In genomic region chr19:10919352-10920287, GRCh38 we compare ENCODE assay signal across 24 cellular contexts. TPM values are rescaled to one million over a fixed set of nuclear protein-coding genes. Genes with fewer than 3 reads are reported as not detected.
DNase-seq lines count a peak whose midpoint lies in the region; ATAC-seq, FAIRE-seq and TF ChIP-seq lines count a peak whose summit lies in the region.
"Had no signal": no experiment of that assay in that cellular context is flagged by ENCODE, and none has a peak within 500 bp of the region (broad histone marks: within the 10 kb centered on the region; RNA-seq: fewer than 3 reads in every experiment).

No MANE protein-coding gene starts in this region.

- TF ChIP-seq RAD21 in H1 (IDR thresholded peaks at IDR 0.05 in 1 of 2, conservative IDR thresholded peaks at IDR 0.05 in 1 of 2; ENCODE audit: low read depth in 2 of 2, low read length in 2 of 2), result no peak

- H3K4ac ChIP-seq in H1 (replicated peaks; ENCODE audit: insufficient read length, low read depth, low read length), result no peak overlapping the region

- no peak overlapping the region for H2BK12ac ChIP-seq in H1 (ENCODE audit: low read depth, low read length)

- H2BK20ac ChIP-seq in H1 (ENCODE audit: low read length), result no peak overlapping the region

- H3K4me2 ChIP-seq in H1 (ENCODE audit: insufficient read depth in 1 of 2, low read depth in 2 of 2, low read length in 2 of 2), result no peak overlapping the region

- peak overlapping the region; percentile 51 for H4K8ac ChIP-seq in H1 (ENCODE audit: extremely low read depth, insufficient read depth, low read length)

- no peak overlapping the region for H3K56ac ChIP-seq in H1 (replicated peaks; ENCODE audit: insufficient read length, low read depth, low read length)

- no peak overlapping the region for H2BK15ac ChIP-seq in H1 (ENCODE audit: low read length)

- H3K27ac ChIP-seq in H1 (ENCODE audit: low read depth, low read length), result no peak overlapping the region
- peak overlapping the region; percentile 20 for H3K27ac ChIP-seq in skeletal muscle tissue (ENCODE audit: low read depth, low read length)
- H3K27ac ChIP-seq: C4-2B, tibial nerve had no signal

- H3K27me3 ChIP-seq in H1 (replicated peaks in 1 of 4; ENCODE audit: control insufficient read depth in 3 of 4, extremely low read depth in 1 of 4, insufficient read depth in 3 of 4, low read length in 3 of 4) (no peaks in the 10 kb centered on the region), skeletal muscle tissue (ENCODE audit: control insufficient read depth in 3 of 3, insufficient read depth in 3 of 3, low read length in 3 of 3) (no peaks in the 10 kb centered on the region)
- H3K27me3 ChIP-seq: MG63, tibial nerve had no signal

- H3K36me3 ChIP-seq in H1 (ENCODE audit: control insufficient read depth in 2 of 4, insufficient read depth in 4 of 4, low read length in 3 of 4) (peaks cover 5 to 51% (median 28%) of the 10 kb centered on the region in 4 experiments; a peak in 7 of 8 replicates), skeletal muscle tissue (ENCODE audit: control insufficient read depth in 3 of 3, insufficient read depth in 3 of 3, low read length in 3 of 3) (peaks cover 44 to 69% (median 59%) of the 10 kb centered on the region in 3 donors)

- H4K5ac ChIP-seq in H1 (ENCODE audit: insufficient read length, low read depth, low read length), result no peak overlapping the region

- TF ChIP-seq CTCF in H1 (IDR thresholded peaks at IDR 0.05; ENCODE audit: control extremely low read depth in 1 of 3, insufficient read depth in 1 of 3, low read depth in 1 of 3, low read length in 3 of 3), result no peak

- H3K9ac ChIP-seq in H1 (replicated peaks in 1 of 4; ENCODE audit: extremely low read depth in 1 of 4, low read depth in 3 of 4, low read length in 3 of 4) (no peak overlapping the region), skeletal muscle tissue (ENCODE audit: low read depth in 1 of 3, low read length in 3 of 3) (peak overlapping the region in 2 of 3 donors; percentile 45 to 68)

- H3K9me3 ChIP-seq in H1 (ENCODE audit: insufficient read depth in 2 of 2, low read depth in 1 of 2, low read length in 1 of 2) (no peaks in the 10 kb centered on the region), skeletal muscle tissue (ENCODE audit: control insufficient read depth in 3 of 3, low read length in 3 of 3) (no peaks in the 10 kb centered on the region)
- H3K9me3 ChIP-seq: MG63, tibial nerve had no signal

- WGBS in H1 (ENCODE audit: extremely low coverage in 1 of 2, insufficient coverage in 1 of 2, insufficient read length in 1 of 2, insufficient replicate concordance in 2 of 2, low coverage in 1 of 2, low lambda C conversion rate in 2 of 2, missing lambda C conversion rate in 1 of 2), 2 experiments, result 93% methylated on average over 23 of the region's 26 CpGs; no CpG with 5 or more reads in 1 of the 2 experiments

- H3K79me2 ChIP-seq in H1 (ENCODE audit: control insufficient read depth in 1 of 2, insufficient read depth in 2 of 2, low read length in 2 of 2), result no peaks in the 10 kb centered on the region

- H3K23ac ChIP-seq in H1 (ENCODE audit: insufficient read length), result no peak overlapping the region

- no peak for TF ChIP-seq POLR2A in H1 (IDR thresholded peaks at IDR 0.05; ENCODE audit: control extremely low read depth in 1 of 2, low read depth in 2 of 2, low read length in 2 of 2)

- no peak for FAIRE-seq in H1 (lab: Jason Lieb, UNC)
- FAIRE-seq: colon, endometrium, H54, keratinocyte had no signal

- no peak for TF ChIP-seq EP300 in H1 (IDR thresholded peaks at IDR 0.05; ENCODE audit: borderline replicate concordance in 1 of 2, low read depth in 2 of 2, low read length in 2 of 2)

- H4K20me1 ChIP-seq in H1 (replicated peaks in 1 of 2; ENCODE audit: control insufficient read depth in 1 of 2, insufficient read depth in 2 of 2, low read length in 2 of 2), result peaks cover 3 to 14% of the 10 kb centered on the region in 2 experiments

- H2AFZ ChIP-seq in H1 (ENCODE audit: low read length), result no peak overlapping the region

- peak; percentile 53 for DNase-seq in activated effector memory CD4-positive, alpha-beta T cell treated with anti-CD3 and anti-CD28 coated beads, Interleukin-2, amount 50 U/mL, for 16 hours
- no peak for DNase-seq in activated effector memory CD4-positive, alpha-beta T cell treated with Interleukin-2 at 50 U/mL for 16 hours
- peak; percentile 38 for DNase-seq in NCI-H2107 treated with DMSO at 0.1 percent for 48 hours (lab: John Stamatoyannopoulos, UW; ENCODE audit: unreplicated experiment)
- no peak for DNase-seq in H1 (ENCODE audit: low read depth in 1 of 2, low spot score in 2 of 2)
- DNase-seq in T-helper 1 cell, result no peak
- no peak for DNase-seq in activated CD4-positive, alpha-beta T cell treated with anti-CD3 and anti-CD28 coated beads for 1 hour
- DNase-seq: activated CD4-positive, alpha-beta T cell treated with anti-CD3 and anti-CD28 coated beads for 4 hours; activated CD8-positive, alpha-beta memory T cell treated with anti-CD3 and anti-CD28 coated beads, Interleukin-2, amount 50 U/mL, for 48 hours; activated naive CD4-positive, alpha-beta T cell treated with Interleukin-2 at 50 U/mL for 16 hours; aorta; DMS79 treated with DMSO at 0.1 percent for 48 hours; IMR-90; MG63; NCI-H1930; NCI-H748 treated with DMSO at 0.1 percent for 48 hours; stimulated activated CD4-positive, alpha-beta T cell treated with anti-CD3 and anti-CD28 coated beads, Interleukin-12 subunit alpha, Interleukin-12 subunit beta, amount 100 ng/mL, for 4 hours had no signal

- H3K23me2 ChIP-seq in H1 (ENCODE audit: low read depth, low read length), result no peaks in the 10 kb centered on the region

- ATAC-seq in HG02588 (IDR thresholded peaks at IDR 0.05; ENCODE audit: unreplicated experiment), result no peak

- no peak overlapping the region for H3K18ac ChIP-seq in H1 (ENCODE audit: extremely low read depth, low read length)

- no peak overlapping the region for H3K14ac ChIP-seq in H1 (ENCODE audit: insufficient read length)

- no peak overlapping the region for H2BK120ac ChIP-seq in H1 (replicated peaks; ENCODE audit: low read depth, low read length)

- H2AK5ac ChIP-seq in H1 (ENCODE audit: low read depth, low read length), result no peak overlapping the region

- no peaks in the 10 kb centered on the region for H3K4me1 ChIP-seq in H1 (replicated peaks in 1 of 4; ENCODE audit: control insufficient read depth in 3 of 4, insufficient read depth in 4 of 4, low read length in 3 of 4)
- peaks cover 24 to 65% (median 49%) of the 10 kb centered on the region in 3 donors for H3K4me1 ChIP-seq in skeletal muscle tissue (ENCODE audit: control insufficient read depth in 3 of 3, insufficient read depth in 3 of 3, low read length in 3 of 3)

- POLR2A ChIA-PET in H1 (lab: Charles Lee; ENCODE audit: partially characterized antibody), result interaction anchor here (1.0 kb wide), 2 partner anchors 10 to 22 kb away, joined by 3 read pairs; no protein-coding TSS in a partner anchor

- no peak overlapping the region for H4K91ac ChIP-seq in H1 (replicated peaks; ENCODE audit: insufficient read length, low read length)

- peaks cover 2% of the 10 kb centered on the region; the same call in 1 of the 2 replicates for H3K79me1 ChIP-seq in H1 (ENCODE audit: low read depth, low read length)

- CTCF ChIA-PET in H1 (lab: Charles Lee; ENCODE audit: partially characterized antibody), result interaction anchor here (1.0 to 2.1 kb wide), 3 partner anchors 10 to 24 kb away, joined by 5 to 8 read pairs (median 5); no protein-coding TSS in a partner anchor

- no peak overlapping the region for H2BK5ac ChIP-seq in H1 (ENCODE audit: low read depth, low read length)

- H3K4me3 ChIP-seq in H1 (ENCODE audit: extremely low read depth in 1 of 4, insufficient read depth in 2 of 4, low read depth in 3 of 4, low read length in 4 of 4) (no peak overlapping the region), skeletal muscle tissue (ENCODE audit: low read length in 3 of 3) (no peak overlapping the region)
- H3K4me3 ChIP-seq: MG63, tibial nerve had no signal

RNA-seq across cellular contexts. Expression of gene YIPF2, which starts 8.8 kb away (rescaled TPM):
- total RNA-seq in H1 (2021; fragmentation: NEBNext Ultra II Directional; extraction: Animal tissue kit (Norgen Biotek cat#: 25700)), result 47.5 and 48.3 TPM in 2 replicates
- polyA plus RNA-seq in H1 (2011; rRNA removed), result 112 and 151 TPM in 2 replicates
- 91.7 TPM for polyA plus RNA-seq in H1 (2011; cell fraction: cytosol; rRNA removed)
- polyA plus RNA-seq in H1 (2011; cell fraction: nucleus; rRNA removed), result 125 TPM
- 24.9 to 55.5 TPM (median 50.4 TPM) in 4 replicates for polyA plus RNA-seq in H1 (2012, experiment 1 of 2)
- 58.3 TPM for polyA plus RNA-seq in H1 (2012, experiment 2 of 2)
- polyA plus RNA-seq in H1 (2013, experiment 1 of 2), result 47.5 TPM
- polyA plus RNA-seq in H1 (2013, experiment 2 of 2), result 47.1 TPM
- polyA minus RNA-seq in H1 (2011; rRNA and poly(A)+ RNA removed), result 31.4 and 45.4 TPM in 2 replicates
- 41.3 TPM for polyA minus RNA-seq in H1 (2011; cell fraction: cytosol; rRNA and poly(A)+ RNA removed)
- 49.0 TPM for polyA minus RNA-seq in H1 (2011; cell fraction: nucleus; rRNA and poly(A)+ RNA removed)
- total RNA-seq in skeletal muscle tissue, result 30.3 TPM

RNA-seq across cellular contexts. Expression of gene TIMM29, which starts 9.0 kb away (rescaled TPM):
- total RNA-seq in H1 (2021; fragmentation: NEBNext Ultra II Directional; extraction: Animal tissue kit (Norgen Biotek cat#: 25700)), result 22.5 and 24.0 TPM in 2 replicates
- polyA plus RNA-seq in H1 (2011; rRNA removed), result 15.9 and 24.2 TPM in 2 replicates
- 19.9 TPM for polyA plus RNA-seq in H1 (2011; cell fraction: cytosol; rRNA removed)
- 14.8 TPM for polyA plus RNA-seq in H1 (2011; cell fraction: nucleus; rRNA removed)
- 19.3 to 25.7 TPM (median 21.5 TPM) in 4 replicates for polyA plus RNA-seq in H1 (2012, experiment 1 of 2)
- polyA plus RNA-seq in H1 (2012, experiment 2 of 2), result 30.8 TPM
- polyA plus RNA-seq in H1 (2013, experiment 1 of 2), result 24.8 TPM
- 22.2 TPM for polyA plus RNA-seq in H1 (2013, experiment 2 of 2)
- 5.7 and 8.0 TPM in 2 replicates for polyA minus RNA-seq in H1 (2011; rRNA and poly(A)+ RNA removed)
- polyA minus RNA-seq in H1 (2011; cell fraction: cytosol; rRNA and poly(A)+ RNA removed), result 12.0 TPM
- 16.6 TPM for polyA minus RNA-seq in H1 (2011; cell fraction: nucleus; rRNA and poly(A)+ RNA removed)
- 25.6 TPM for total RNA-seq in skeletal muscle tissue

RNA-seq across cellular contexts. Expression of gene SMARCA4, which starts 41.2 kb away (rescaled TPM):
- total RNA-seq in H1 (2021; fragmentation: NEBNext Ultra II Directional; extraction: Animal tissue kit (Norgen Biotek cat#: 25700)), result 263 TPM in 2 replicates
- 86.4 and 137 TPM in 2 replicates for polyA plus RNA-seq in H1 (2011; rRNA removed)
- 106 TPM for polyA plus RNA-seq in H1 (2011; cell fraction: cytosol; rRNA removed)
- 215 TPM for polyA plus RNA-seq in H1 (2011; cell fraction: nucleus; rRNA removed)
- 238 to 277 TPM (median 270 TPM) in 4 replicates for polyA plus RNA-seq in H1 (2012, experiment 1 of 2)
- polyA plus RNA-seq in H1 (2012, experiment 2 of 2), result 118 TPM
- 156 TPM for polyA plus RNA-seq in H1 (2013, experiment 1 of 2)
- polyA plus RNA-seq in H1 (2013, experiment 2 of 2), result 146 TPM
- 219 and 239 TPM in 2 replicates for polyA minus RNA-seq in H1 (2011; rRNA and poly(A)+ RNA removed)
- polyA minus RNA-seq in H1 (2011; cell fraction: cytosol; rRNA and poly(A)+ RNA removed), result 184 TPM
- 185 TPM for polyA minus RNA-seq in H1 (2011; cell fraction: nucleus; rRNA and poly(A)+ RNA removed)
- 58.5 TPM for total RNA-seq in skeletal muscle tissue

RNA-seq across cellular contexts. Expression of gene CARM1, which starts 48.3 kb away (rescaled TPM):
- total RNA-seq in H1 (2021; fragmentation: NEBNext Ultra II Directional; extraction: Animal tissue kit (Norgen Biotek cat#: 25700)), result 134 and 136 TPM in 2 replicates
- 164 and 270 TPM in 2 replicates for polyA plus RNA-seq in H1 (2011; rRNA removed)
- 106 TPM for polyA plus RNA-seq in H1 (2011; cell fraction: cytosol; rRNA removed)
- polyA plus RNA-seq in H1 (2011; cell fraction: nucleus; rRNA removed), result 178 TPM
- polyA plus RNA-seq in H1 (2012, experiment 1 of 2), result 75.6 to 138 TPM (median 129 TPM) in 4 replicates
- 122 TPM for polyA plus RNA-seq in H1 (2012, experiment 2 of 2)
- 125 TPM for polyA plus RNA-seq in H1 (2013, experiment 1 of 2)
- polyA plus RNA-seq in H1 (2013, experiment 2 of 2), result 126 TPM
- 71.3 and 96.2 TPM in 2 replicates for polyA minus RNA-seq in H1 (2011; rRNA and poly(A)+ RNA removed)
- polyA minus RNA-seq in H1 (2011; cell fraction: cytosol; rRNA and poly(A)+ RNA removed), result 60.0 TPM
- 48.8 TPM for polyA minus RNA-seq in H1 (2011; cell fraction: nucleus; rRNA and poly(A)+ RNA removed)
- 19.8 TPM for total RNA-seq in skeletal muscle tissue

Comparison
In these comparisons a context has a peak if more than half of its experiments do, and no peak if none do; other contexts are left out.
1. DNase-seq: peak in activated effector memory CD4-positive, alpha-beta T cell treated with anti-CD3 and anti-CD28 coated beads, Interleukin-2, amount 50 U/mL, for 16 hours (single experiment) and NCI-H2107 treated with DMSO at 0.1 percent for 48 hours (single experiment); none in activated effector memory CD4-positive, alpha-beta T cell treated with Interleukin-2 at 50 U/mL for 16 hours (single experiment), H1 (0 of 2), T-helper 1 cell (0 of 5) and activated CD4-positive, alpha-beta T cell treated with anti-CD3 and anti-CD28 coated beads for 1 hour (single experiment).
2. H3K9ac ChIP-seq: peak in skeletal muscle tissue (2 of 3); none in H1 (0 of 4).